In genomic region chr13:99985243-99985874, GRCh38 we compare ENCODE assay signal across 15 cellular contexts. TPM values are rescaled to one million over a fixed set of nuclear protein-coding genes. Genes with fewer than 3 reads are reported as not detected.
DNase-seq lines count a peak whose midpoint lies in the region; ATAC-seq and TF ChIP-seq lines count a peak whose summit lies in the region.
"Had no signal": no experiment of that assay in that cellular context is flagged by ENCODE, and none has a peak within 500 bp of the region (broad histone marks: within the 10 kb centered on the region; RNA-seq: fewer than 3 reads in every experiment).

No MANE protein-coding gene starts in this region.

- H3K9ac ChIP-seq in neural cell (ENCODE audit: low read length): peak overlapping the region; percentile 87

- H3K27me3 ChIP-seq in neural cell (ENCODE audit: insufficient read depth, low read depth, low read length) (peaks cover 37% of the 10 kb centered on the region), tibial artery (peaks cover 10 to 99% of the 10 kb centered on the region in 2 donors)

- ATAC-seq in activated CD4-positive, alpha-beta T cell treated with anti-CD3 and anti-CD28 coated beads for 36 hours: no peak
- ATAC-seq in GM19328 (IDR thresholded peaks at IDR 0.05; ENCODE audit: unreplicated experiment) (no peak), GM19452 (IDR thresholded peaks at IDR 0.05; ENCODE audit: unreplicated experiment) (no peak)
- ATAC-seq: left ventricle myocardium superior had no signal

- peak overlapping the region; percentile 85 for H3K27ac ChIP-seq in neural cell (ENCODE audit: low read length)
- no peak overlapping the region for H3K27ac ChIP-seq in tibial artery
- H3K27ac ChIP-seq: SJSA1 had no signal

- H3K36me3 ChIP-seq in neural cell (ENCODE audit: insufficient read depth, low read length) (no peaks in the 10 kb centered on the region), tibial artery (no peaks in the 10 kb centered on the region)

- H3K9me3 ChIP-seq in neural cell (ENCODE audit: low read length) (no peaks in the 10 kb centered on the region), tibial artery (peaks cover 0 to 7% (median 0%) of the 10 kb centered on the region in 3 donors)

- H3K9me3 Mint-ChIP-seq in activated CD4-positive, alpha-beta T cell treated with anti-CD3 and anti-CD28 coated beads for 36 hours (ENCODE audit: low read depth): no peaks in the 10 kb centered on the region
- no peaks in the 10 kb centered on the region for H3K9me3 Mint-ChIP-seq in chondrocyte (ENCODE audit: low read depth)
- H3K9me3 Mint-ChIP-seq: activated CD4-positive, alpha-beta T cell treated with anti-CD3 and anti-CD28 coated beads, Interleukin-2, amount 10 ng/mL, durations not matched to agents 7 days and 5 days had no signal

- POLR2A ChIA-PET in activated CD4-positive, alpha-beta T cell treated with anti-CD3 and anti-CD28 coated beads for 36 hours (lab: Charles Lee): no interaction called here

- H3K36me3 Mint-ChIP-seq in activated CD4-positive, alpha-beta T cell treated with anti-CD3 and anti-CD28 coated beads for 36 hours (ENCODE audit: low read depth): no peaks in the 10 kb centered on the region
- peaks cover 19% of the 10 kb centered on the region for H3K36me3 Mint-ChIP-seq in chondrocyte (ENCODE audit: low read depth)

- no peak for TF ChIP-seq RAD21 in neural cell (conservative IDR thresholded peaks at IDR 0.05)

- H3K27ac Mint-ChIP-seq in activated CD4-positive, alpha-beta T cell treated with anti-CD3 and anti-CD28 coated beads for 36 hours: no peak overlapping the region
- H3K27ac Mint-ChIP-seq in chondrocyte (ENCODE audit: unreplicated experiment): peak overlapping the region; percentile 97

- H3K4me1 ChIP-seq in tibial artery: peaks cover 0 to 48% (median 38%) of the 10 kb centered on the region in 4 donors

- H3K9me2 ChIP-seq in neural cell (ENCODE audit: insufficient read depth, low read length): no peaks in the 10 kb centered on the region

- TF ChIP-seq CTCF in chondrocyte (IDR thresholded peaks at IDR 0.05) (no peak), neural cell (IDR thresholded peaks at IDR 0.05; ENCODE audit: poor library complexity, severe bottlenecking) (no peak), tibial artery (IDR thresholded peaks at IDR 0.05) (no peak)

- no peak overlapping the region for H3K4me3 Mint-ChIP-seq in activated CD4-positive, alpha-beta T cell treated with anti-CD3 and anti-CD28 coated beads for 36 hours
- peak overlapping the region; percentile 75 for H3K4me3 Mint-ChIP-seq in chondrocyte (ENCODE audit: unreplicated experiment)

- peaks cover 80% of the 10 kb centered on the region for H3K79me2 ChIP-seq in neural cell (replicated peaks; ENCODE audit: insufficient read depth, low read length)

- peaks cover 68% of the 10 kb centered on the region for H3K27me3 Mint-ChIP-seq in activated CD4-positive, alpha-beta T cell treated with anti-CD3 and anti-CD28 coated beads for 36 hours
- no peaks in the 10 kb centered on the region for H3K27me3 Mint-ChIP-seq in chondrocyte (ENCODE audit: low read depth)

- intact Hi-C loops in activated CD4-positive, alpha-beta T cell treated with anti-CD3 and anti-CD28 coated beads for 36 hours (cut with DNase I, micrococcal nuclease): loop anchor here (2.0 to 10.0 kb wide), 4 partner anchors 27 to 529 kb away; no protein-coding TSS in a partner anchor
- intact Hi-C loops in tibial artery (cut with DNase I; ENCODE audit: low total_unique reads): no loop called here

- peaks cover 26% of the 10 kb centered on the region for H4K20me1 ChIP-seq in neural cell (ENCODE audit: insufficient read depth)

- H3K4me2 ChIP-seq in neural cell (ENCODE audit: low read length): peak overlapping the region; percentile 80

- H3F3A ChIP-seq in neural cell (ENCODE audit: insufficient read depth, low read length, poor library complexity, severe bottlenecking): peaks cover 2% of the 10 kb centered on the region

- H2AFZ ChIP-seq in neural cell (ENCODE audit: low read depth, low read length): no peak overlapping the region

- H3K4me1 Mint-ChIP-seq in activated CD4-positive, alpha-beta T cell treated with anti-CD3 and anti-CD28 coated beads for 36 hours: peaks cover 31% of the 10 kb centered on the region
- H3K4me1 Mint-ChIP-seq in chondrocyte (ENCODE audit: low read depth): peaks cover 44% of the 10 kb centered on the region

- peak; percentile 39 for DNase-seq in activated CD4-positive, alpha-beta T cell treated with anti-CD3 and anti-CD28 coated beads for 36 hours
- no peak for DNase-seq in activated CD4-positive, alpha-beta T cell treated with anti-CD3 and anti-CD28 coated beads for 4 hours
- DNase-seq in NCI-H146 (lab: John Stamatoyannopoulos, UW) (peak; percentile 81), chondrocyte (ENCODE audit: low spot score) (no peak), tibial artery (no peak)
- DNase-seq: activated CD4-positive, alpha-beta T cell treated with anti-CD3 and anti-CD28 coated beads, Interleukin-2, amount 10 ng/mL, durations not matched to agents 7 days and 5 days; activated naive CD4-positive, alpha-beta T cell treated with anti-CD3 and anti-CD28 coated beads, Interleukin-2, amount 10 ng/mL, durations not matched to agents 7 days and 5 days; foreskin melanocyte; left ventricle myocardium superior; MM.1S; NK-92 treated with Interleukin-12 subunit alpha and Interleukin-12 subunit beta, amount 100 ng/mL, for 24 hours had no signal

- CTCF ChIA-PET in activated CD4-positive, alpha-beta T cell treated with anti-CD3 and anti-CD28 coated beads for 36 hours (lab: Charles Lee): no interaction called here

- no peak for TF ChIP-seq EP300 in neural cell (conservative IDR thresholded peaks at IDR 0.05; ENCODE audit: poor library complexity, severe bottlenecking)

- H3K4me3 ChIP-seq in neural cell (ENCODE audit: low read length) (peak overlapping the region; percentile 93), tibial artery (no peak overlapping the region)
- H3K4me3 ChIP-seq: SJSA1 had no signal

TF ChIP-seq in neural cell, 6 proteins besides CTCF, POLR2A, EP300 and RAD21:
- TF ChIP-seq MXI1 (conservative IDR thresholded peaks at IDR 0.05; ENCODE audit: poor library complexity, severe bottlenecking) (peak; percentile 10), POLR2AphosphoS5 (IDR thresholded peaks at IDR 0.05) (no peak)
TF ChIP-seq in neural cell: peak in this region for 1.

RNA-seq across cellular contexts. Expression of gene ZIC2, which starts 3.8 kb away (rescaled TPM):
- total RNA-seq in activated CD4-positive, alpha-beta T cell treated with anti-CD3 and anti-CD28 coated beads for 36 hours: not detected
- total RNA-seq in chondrocyte: 26.4 to 55.8 TPM (median 30.6 TPM) in 3 replicates
- 10.6 and 13.8 TPM in 2 replicates for polyA plus RNA-seq in neural cell
- polyA minus RNA-seq in neural cell: 16.1 and 17.2 TPM in 2 replicates
- total RNA-seq: activated CD4-positive, alpha-beta T cell treated with anti-CD3 and anti-CD28 coated beads, Interleukin-2, amount 10 ng/mL, durations not matched to agents 7 days and 5 days; left ventricle myocardium superior had no signal

RNA-seq across cellular contexts. Expression of gene ZIC5, which starts 13.8 kb away (rescaled TPM):
- not detected for total RNA-seq in activated CD4-positive, alpha-beta T cell treated with anti-CD3 and anti-CD28 coated beads for 36 hours
- 2.7 to 5.8 TPM (median 3.1 TPM) in 3 replicates for total RNA-seq in chondrocyte
- 0.94 and 0.98 TPM in 2 replicates for polyA plus RNA-seq in neural cell
- polyA minus RNA-seq in neural cell: 1.9 and 2.7 TPM in 2 replicates
- total RNA-seq: activated CD4-positive, alpha-beta T cell treated with anti-CD3 and anti-CD28 coated beads, Interleukin-2, amount 10 ng/mL, durations not matched to agents 7 days and 5 days; left ventricle myocardium superior; SJSA1 had no signal

Comparison
In these comparisons a context has a peak if more than half of its experiments do, and no peak if none do; other contexts are left out.
1. DNase-seq: peak in activated CD4-positive, alpha-beta T cell treated with anti-CD3 and anti-CD28 coated beads for 36 hours (single experiment) and NCI-H146 (single experiment); none in activated CD4-positive, alpha-beta T cell treated with anti-CD3 and anti-CD28 coated beads for 4 hours (0 of 2), chondrocyte (single experiment) and tibial artery (0 of 2).
2. RNA of gene ZIC2, which starts 3.8 kb away (total RNA-seq): 26.4 to 55.8 TPM in chondrocyte; not detected in activated CD4-positive, alpha-beta T cell treated with anti-CD3 and anti-CD28 coated beads for 36 hours; every median in the first group is over 10 times any median in the second.